Comparison of ENCODE assay signal across 8 cellular contexts in genomic region chr16:87464691-87465300, GRCh38. TPM values are rescaled to one million over a fixed set of nuclear protein-coding genes. Genes with fewer than 3 reads are reported as not detected.
DNase-seq lines count a peak whose midpoint lies in the region; ATAC-seq and TF ChIP-seq lines count a peak whose summit lies in the region.

No MANE protein-coding gene starts in this region.

- H3K4me3 ChIP-seq in NT2/D1 (ENCODE audit: insufficient read length, low read depth), result no peak overlapping the region

- H3K36me3 Mint-ChIP-seq in activated naive CD4-positive, alpha-beta T cell treated with anti-CD3 and anti-CD28 coated beads, Interleukin-2, amount 10 ng/mL, durations not matched to agents 7 days and 5 days, result peaks cover 2% of the 10 kb centered on the region

- H3K9me3 Mint-ChIP-seq in activated naive CD4-positive, alpha-beta T cell treated with anti-CD3 and anti-CD28 coated beads, Interleukin-2, amount 10 ng/mL, durations not matched to agents 7 days and 5 days, result no peaks in the 10 kb centered on the region

- peaks cover 49% of the 10 kb centered on the region for H3K4me1 Mint-ChIP-seq in activated naive CD4-positive, alpha-beta T cell treated with anti-CD3 and anti-CD28 coated beads, Interleukin-2, amount 10 ng/mL, durations not matched to agents 7 days and 5 days

- H3K27me3 ChIP-seq in NT2/D1 (ENCODE audit: insufficient read depth, insufficient read length), result no peaks in the 10 kb centered on the region

- TF ChIP-seq CTCF in GM10266 (IDR thresholded peaks at IDR 0.05; ENCODE audit: control insufficient read depth, insufficient read depth, low read depth, missing control alignments), result no peak

- peak overlapping the region; percentile 33 for H3K9ac ChIP-seq in NT2/D1 (ENCODE audit: insufficient read length, low read depth)

- H3K36me3 ChIP-seq in NT2/D1 (ENCODE audit: insufficient read depth, insufficient read length, low read length), result peaks cover 21% of the 10 kb centered on the region

- CTCF ChIA-PET in activated naive CD4-positive, alpha-beta T cell treated with anti-CD3 and anti-CD28 coated beads, Interleukin-2, amount 10 ng/mL, durations not matched to agents 7 days and 5 days (lab: Charles Lee), result interaction anchor here (1.5 to 1.9 kb wide), 2 partner anchors 48 to 172 kb away, joined by 4 to 6 read pairs; no protein-coding TSS in a partner anchor

- ATAC-seq in HG03565 (IDR thresholded peaks at IDR 0.05; ENCODE audit: unreplicated experiment), result no peak
- ATAC-seq in GM21737 (IDR thresholded peaks at IDR 0.05; ENCODE audit: unreplicated experiment), result no peak

- H3K27me3 Mint-ChIP-seq in activated naive CD4-positive, alpha-beta T cell treated with anti-CD3 and anti-CD28 coated beads, Interleukin-2, amount 10 ng/mL, durations not matched to agents 7 days and 5 days, result no peaks in the 10 kb centered on the region

- DNase-seq in GM10266 (ENCODE audit: extremely low spot score), result peak; percentile 52
- no peak for DNase-seq in NT2/D1 (ENCODE audit: low read depth, low spot score)
- DNase-seq in activated naive CD4-positive, alpha-beta T cell treated with anti-CD3 and anti-CD28 coated beads, Interleukin-2, amount 10 ng/mL, durations not matched to agents 7 days and 5 days, result peak; percentile 43
- DNase-seq in glomerular endothelial cell (ENCODE audit: extremely low read depth, low read depth, low spot score), result peak; percentile 81
- peak; percentile 17 for DNase-seq in pons (ENCODE audit: low spot score)
- no peak for DNase-seq in NCI-H2196 treated with DMSO at 0.1 percent for 48 hours (lab: John Stamatoyannopoulos, UW; ENCODE audit: unreplicated experiment)

- peak overlapping the region; percentile 29 for H3K4me3 Mint-ChIP-seq in activated naive CD4-positive, alpha-beta T cell treated with anti-CD3 and anti-CD28 coated beads, Interleukin-2, amount 10 ng/mL, durations not matched to agents 7 days and 5 days

- H3K9me3 ChIP-seq in NT2/D1 (ENCODE audit: insufficient read depth, low read length), result no peaks in the 10 kb centered on the region

- peak overlapping the region; percentile 83 for H3K27ac Mint-ChIP-seq in activated naive CD4-positive, alpha-beta T cell treated with anti-CD3 and anti-CD28 coated beads, Interleukin-2, amount 10 ng/mL, durations not matched to agents 7 days and 5 days

- H3K4me1 ChIP-seq in NT2/D1 (ENCODE audit: insufficient read depth, insufficient read length), result peaks cover 8% of the 10 kb centered on the region

RNA-seq across cellular contexts. Expression of gene ZCCHC14, which starts 28.0 kb away (rescaled TPM):
- total RNA-seq in glomerular endothelial cell, result 7.1 and 20.1 TPM in 2 replicates

Comparison
In these comparisons a context has a peak if more than half of its experiments do, and no peak if none do; other contexts are left out.
1. DNase-seq: peak in GM10266 (single experiment), activated naive CD4-positive, alpha-beta T cell treated with anti-CD3 and anti-CD28 coated beads, Interleukin-2, amount 10 ng/mL, durations not matched to agents 7 days and 5 days (single experiment), glomerular endothelial cell (single experiment) and pons (single experiment); none in NT2/D1 (single experiment) and NCI-H2196 treated with DMSO at 0.1 percent for 48 hours (single experiment).